ENCODE assay signal across 16 cellular contexts in genomic region chr22:37459211-37459610, GRCh38. TPM values are rescaled to one million over a fixed set of nuclear protein-coding genes. Genes with fewer than 3 reads are reported as not detected.
"Had no signal": no experiment of that assay in that cellular context is flagged by ENCODE, and none has a peak within 500 bp of the region (broad histone marks: within the 10 kb centered on the region; RNA-seq: fewer than 3 reads in every experiment).

No MANE protein-coding gene starts in this region.

- H3K4me1 ChIP-seq: prostate gland, right atrium auricular region, vagina had no signal

- H3K4me3 ChIP-seq: lower lobe of right lung, prostate gland, right atrium auricular region, vagina had no signal

- H3K9me3 ChIP-seq: lower lobe of right lung, prostate gland, right atrium auricular region, vagina had no signal

- H3K36me3 ChIP-seq: lower lobe of right lung, prostate gland, right atrium auricular region, vagina had no signal

- DNase-seq: activated CD4-positive, alpha-beta memory T cell treated with anti-CD3 and anti-CD28 coated beads for 36 hours; activated naive CD4-positive, alpha-beta T cell; activated naive CD8-positive, alpha-beta T cell treated with anti-CD3 and anti-CD28 coated beads for 36 hours; amniotic stem cell; hypothalamus; lower lobe of right lung; naive thymus-derived CD8-positive, alpha-beta T cell; stimulated activated CD4-positive, alpha-beta T cell treated with anti-CD3 and anti-CD28 coated beads, Interleukin-2, amount 100 ng/mL, for 48 hours; stimulated activated naive CD8-positive, alpha-beta T cell treated with anti-CD3 and anti-CD28 coated beads, Interleukin-15, amount 100 ng/mL, for 72 hours; trophoblast cell had no signal

- H3K27me3 ChIP-seq: right atrium auricular region had no signal

- H3K27ac ChIP-seq: lower lobe of right lung, prostate gland, right atrium auricular region, vagina had no signal

RNA-seq across cellular contexts. Expression of gene MFNG, which starts 27.0 kb away (rescaled TPM):
- total RNA-seq: epithelial cell of proximal tubule, fibroblast of lung had no signal

RNA-seq across cellular contexts. Expression of gene ELFN2, which starts 31.9 kb away (rescaled TPM):
- total RNA-seq: mesenteric fat pad, right atrium auricular region, vagina had no signal
- polyA plus RNA-seq: naive thymus-derived CD8-positive, alpha-beta T cell had no signal
